In the genomic region with DNA sequence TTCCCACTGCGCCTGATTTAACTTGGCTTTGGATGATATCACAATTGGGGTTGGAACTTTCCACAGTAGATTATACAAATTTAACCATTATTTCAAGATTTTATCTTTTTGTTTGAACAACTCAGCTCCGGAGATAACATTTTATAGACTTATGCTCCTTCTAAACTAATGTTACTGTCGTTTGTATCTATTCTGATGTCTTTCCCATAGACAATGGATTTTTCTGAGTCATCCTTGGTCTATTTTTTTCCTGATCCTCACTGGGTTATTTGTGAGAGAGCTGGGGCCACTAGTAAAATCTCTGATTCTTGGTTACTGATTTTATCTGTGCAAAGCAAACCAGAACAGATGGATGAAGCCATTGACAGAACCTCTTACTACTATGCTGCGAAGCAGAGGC, we compare ENCODE assay signal across 24 cellular contexts.
DNase-seq lines count a peak whose midpoint lies in the region; ATAC-seq, FAIRE-seq and TF ChIP-seq lines count a peak whose summit lies in the region.
"Had no signal": no experiment of that assay in that cellular context is flagged by ENCODE, and none has a peak within 500 bp of the region (broad histone marks: within the 10 kb centered on the region; RNA-seq: fewer than 3 reads in every experiment).

No MANE protein-coding gene starts in this region.

- H3K4me2 ChIP-seq in PC-3 (ENCODE audit: low read length) (no peak overlapping the region), endothelial cell of umbilical vein (ENCODE audit: insufficient read depth, low read length) (no peak overlapping the region), parathyroid adenoma (ENCODE audit: low read length) (peak overlapping the region; percentile 55)
- H3K4me2 ChIP-seq: GM23338 had no signal

- no peak overlapping the region for H3K4me3 Mint-ChIP-seq in Calu3 (ENCODE audit: low read depth, unreplicated experiment)
- H3K4me3 Mint-ChIP-seq: CD4-positive, CD25-positive, alpha-beta regulatory T cell; CD8-positive, alpha-beta memory T cell; GM23338; IgD-negative memory B cell had no signal

- H3K9me3 ChIP-seq in PC-3 (ENCODE audit: low read length) (no peaks in the 10 kb centered on the region), endothelial cell of umbilical vein (replicated peaks; ENCODE audit: control insufficient read depth, insufficient read depth, low read length) (no peaks in the 10 kb centered on the region), parathyroid adenoma (ENCODE audit: control insufficient read depth, low read length) (no peaks in the 10 kb centered on the region), breast epithelium (no peaks in the 10 kb centered on the region)
- H3K9me3 ChIP-seq: BE2C had no signal

- H3K4me1 Mint-ChIP-seq in Calu3 (ENCODE audit: low read depth, unreplicated experiment), result no peaks in the 10 kb centered on the region
- H3K4me1 Mint-ChIP-seq: CD4-positive, CD25-positive, alpha-beta regulatory T cell; CD8-positive, alpha-beta memory T cell; GM23338; IgD-negative memory B cell had no signal

- H2AFZ ChIP-seq in PC-3 (ENCODE audit: low read length) (no peak overlapping the region), endothelial cell of umbilical vein (ENCODE audit: low read depth, low read length) (no peak overlapping the region), parathyroid adenoma (no peak overlapping the region)
- H2AFZ ChIP-seq: GM23338 had no signal

- BruUV-seq in PC-3 (replicated peaks; lab: Mats Ljungman, UMichigan) (no TSS peak), endothelial cell of umbilical vein (replicated peaks; lab: Mats Ljungman, UMichigan) (no TSS peak), Calu3 (replicated peaks; lab: Mats Ljungman, UMichigan) (no TSS peak)

- CTCF ChIA-PET in PC-3 (lab: Charles Lee), result no interaction called here
- CTCF ChIA-PET in endothelial cell of umbilical vein (lab: Charles Lee), result interaction anchor here (3.6 kb wide), 1 partner anchor 11 kb away, joined by 14 read pairs; no protein-coding TSS in a partner anchor
- CTCF ChIA-PET in Calu3 (lab: Charles Lee), result no interaction called here

- dilution Hi-C loops in endothelial cell of umbilical vein (cut with MboI; ENCODE audit: extremely low pct_ligation_motif_present, low sequenced_read_pairs), result no loop called here

- no peak for TF ChIP-seq CTCF in PC-3 (conservative IDR thresholded peaks at IDR 0.05; ENCODE audit: low read depth, low read length)
- TF ChIP-seq CTCF in endothelial cell of umbilical vein (IDR thresholded peaks at IDR 0.05; ENCODE audit: extremely low read depth in 1 of 2, insufficient read depth in 1 of 2, low read depth in 1 of 2, low read length in 2 of 2), result no peak
- TF ChIP-seq CTCF in parathyroid adenoma (IDR thresholded peaks at IDR 0.05), result no peak
- no peak for TF ChIP-seq CTCF in Calu3 (IDR thresholded peaks at IDR 0.05; ENCODE audit: unreplicated experiment)
- no peak for TF ChIP-seq CTCF in breast epithelium (IDR thresholded peaks at IDR 0.05)

- no peak for TF ChIP-seq POLR2A in endothelial cell of umbilical vein (IDR thresholded peaks at IDR 0.05; ENCODE audit: low read depth, low read length)
- TF ChIP-seq POLR2A in breast epithelium (IDR thresholded peaks at IDR 0.05), result no peak

- intact Hi-C loops in PC-3 (cut with micrococcal nuclease), result no loop called here
- intact Hi-C loops in endothelial cell of umbilical vein (cut with micrococcal nuclease), result no loop called here
- intact Hi-C loops in Calu3 (cut with micrococcal nuclease; ENCODE audit: unreplicated experiment), result no loop called here
- intact Hi-C loops in breast epithelium (cut with DNase I; ENCODE audit: low total_unique reads), result no loop called here

- no peak overlapping the region for H3K27ac ChIP-seq in PC-3 (ENCODE audit: low read length)
- no peak overlapping the region for H3K27ac ChIP-seq in endothelial cell of umbilical vein (ENCODE audit: insufficient read depth, low read depth, low read length)
- peak overlapping the region; percentile 65 for H3K27ac ChIP-seq in parathyroid adenoma
- H3K27ac ChIP-seq in breast epithelium, result no peak overlapping the region

- H4K20me1 ChIP-seq in PC-3 (ENCODE audit: low read length) (no peaks in the 10 kb centered on the region), endothelial cell of umbilical vein (replicated peaks; ENCODE audit: control insufficient read depth, extremely low read depth, insufficient read depth, low read length) (no peaks in the 10 kb centered on the region)

- H3K9me3 Mint-ChIP-seq in Calu3 (ENCODE audit: low read depth, unreplicated experiment), result peaks cover 5% of the 10 kb centered on the region

- DNase-seq in PC-3 (peak; percentile 39), endothelial cell of umbilical vein (ENCODE audit: low read depth, low spot score) (no peak), Calu3 (no peak), breast epithelium (ENCODE audit: low spot score in 2 of 2) (no peak)
- DNase-seq: ACHN; BE2C; C1 segment of cervical spinal cord; CD4-positive, CD25-positive, alpha-beta regulatory T cell; CD8-positive, alpha-beta memory T cell; COR-L47; GDM1; HCEC 1CT; KBM-7 had no signal

- H3K27me3 Mint-ChIP-seq in Calu3 (ENCODE audit: unreplicated experiment), result no peaks in the 10 kb centered on the region
- H3K27me3 Mint-ChIP-seq: CD4-positive, CD25-positive, alpha-beta regulatory T cell; IgD-negative memory B cell had no signal

- no peak overlapping the region for H3K27ac Mint-ChIP-seq in Calu3 (ENCODE audit: unreplicated experiment)
- H3K27ac Mint-ChIP-seq: CD4-positive, CD25-positive, alpha-beta regulatory T cell; CD8-positive, alpha-beta memory T cell; GM23338; IgD-negative memory B cell had no signal

- ATAC-seq in PC-3 (peak; percentile 70; the same call in 1 of the 2 replicates), SK-N-SH treated with all-trans-retinoic acid at 6 μM for 48 hours (peak; percentile 65), GM19467 (IDR thresholded peaks at IDR 0.05; ENCODE audit: unreplicated experiment) (no peak), HG02623 (IDR thresholded peaks at IDR 0.05; ENCODE audit: unreplicated experiment) (no peak)
- ATAC-seq: GM23338, HepG2 had no signal

- H3F3A ChIP-seq in PC-3 (ENCODE audit: low read length, unreplicated experiment), result no peaks in the 10 kb centered on the region

- no peak overlapping the region for H3K4me3 ChIP-seq in PC-3 (ENCODE audit: low read length)
- H3K4me3 ChIP-seq in endothelial cell of umbilical vein (replicated peaks in 1 of 3; ENCODE audit: insufficient read depth in 1 of 3, low read depth in 1 of 3, low read length in 3 of 3), result no peak overlapping the region
- no peak overlapping the region for H3K4me3 ChIP-seq in parathyroid adenoma (ENCODE audit: low read depth, low read length)
- H3K4me3 ChIP-seq in breast epithelium, result no peak overlapping the region
- H3K4me3 ChIP-seq: GM23338 had no signal

- H3K9me1 ChIP-seq in endothelial cell of umbilical vein (replicated peaks; ENCODE audit: control insufficient read depth, extremely low read depth, insufficient read depth, low read length), result no peaks in the 10 kb centered on the region

- H3K36me3 ChIP-seq in PC-3 (ENCODE audit: low read depth, low read length) (no peaks in the 10 kb centered on the region), endothelial cell of umbilical vein (ENCODE audit: control insufficient read depth in 2 of 2, extremely low read depth in 1 of 2, insufficient read depth in 2 of 2, low read length in 2 of 2) (no peaks in the 10 kb centered on the region), parathyroid adenoma (ENCODE audit: control insufficient read depth, insufficient read depth, low read length) (no peaks in the 10 kb centered on the region), breast epithelium (no peaks in the 10 kb centered on the region)
- H3K36me3 ChIP-seq: BE2C had no signal

- H3K9ac ChIP-seq in PC-3 (ENCODE audit: low read length) (no peak overlapping the region), endothelial cell of umbilical vein (replicated peaks; ENCODE audit: extremely low read depth, insufficient read depth, low read length) (no peak overlapping the region), parathyroid adenoma (no peak overlapping the region)

- no peaks in the 10 kb centered on the region for H3K9me2 ChIP-seq in PC-3 (replicated peaks; ENCODE audit: low read length)

- no peaks in the 10 kb centered on the region for H3K36me3 Mint-ChIP-seq in Calu3 (ENCODE audit: insufficient read depth, unreplicated experiment)

- POLR2A ChIA-PET in PC-3 (lab: Charles Lee; ENCODE audit: unreplicated experiment), result no interaction called here
- POLR2A ChIA-PET in endothelial cell of umbilical vein (lab: Charles Lee), result no interaction called here

- H3K79me2 ChIP-seq in PC-3 (ENCODE audit: low read length) (no peaks in the 10 kb centered on the region), endothelial cell of umbilical vein (ENCODE audit: control insufficient read depth, insufficient read depth, low read length) (no peaks in the 10 kb centered on the region), parathyroid adenoma (no peaks in the 10 kb centered on the region)

- H3K27me3 ChIP-seq in PC-3 (ENCODE audit: low read length), result no peaks in the 10 kb centered on the region
- H3K27me3 ChIP-seq in endothelial cell of umbilical vein (ENCODE audit: control insufficient read depth in 2 of 2, insufficient read depth in 2 of 2, low read length in 2 of 2), result no peaks in the 10 kb centered on the region
- H3K27me3 ChIP-seq in parathyroid adenoma (ENCODE audit: control insufficient read depth, insufficient read depth, low read length), result no peaks in the 10 kb centered on the region
- no peaks in the 10 kb centered on the region for H3K27me3 ChIP-seq in breast epithelium
- H3K27me3 ChIP-seq: BE2C had no signal

- no peak for FAIRE-seq in endothelial cell of umbilical vein (lab: Jason Lieb, UNC)
- FAIRE-seq: A204.1, D721Med, GM12892, H54, HepG2 had no signal

- H3K4me1 ChIP-seq in PC-3 (ENCODE audit: insufficient read depth, low read length) (no peaks in the 10 kb centered on the region), endothelial cell of umbilical vein (ENCODE audit: control insufficient read depth, extremely low read depth, insufficient read depth, low read length) (peaks cover 7% of the 10 kb centered on the region), parathyroid adenoma (peaks cover 21% of the 10 kb centered on the region), breast epithelium (no peaks in the 10 kb centered on the region)
- H3K4me1 ChIP-seq: BE2C had no signal

TF ChIP-seq in SK-N-SH treated with all-trans-retinoic acid at 6 μM for 48 hours, 23 proteins besides CTCF, POLR2A, EP300 and RAD21 (continues in another document):
- TF ChIP-seq PPARA (CRISPR knock-in tag; IDR thresholded peaks at IDR 0.05; ENCODE audit: borderline replicate concordance) (no peak), ESRRG (CRISPR knock-in tag; IDR thresholded peaks at IDR 0.05) (no peak), ZNF8 (CRISPR knock-in tag; IDR thresholded peaks at IDR 0.05) (no peak), ZNF70 (CRISPR knock-in tag; IDR thresholded peaks at IDR 0.05) (no peak)

TF ChIP-seq in endothelial cell of umbilical vein, 7 proteins besides CTCF, POLR2A, EP300 and RAD21 (continues in another document):
- TF ChIP-seq EZH2 (IDR thresholded peaks at IDR 0.05; ENCODE audit: borderline replicate concordance, low read depth, low read length, severe bottlenecking) (no peak), POLR2AphosphoS5 (IDR thresholded peaks at IDR 0.05; ENCODE audit: insufficient read depth, low read depth, low read length) (no peak)
- TF ChIP-seq, protein P1, sequence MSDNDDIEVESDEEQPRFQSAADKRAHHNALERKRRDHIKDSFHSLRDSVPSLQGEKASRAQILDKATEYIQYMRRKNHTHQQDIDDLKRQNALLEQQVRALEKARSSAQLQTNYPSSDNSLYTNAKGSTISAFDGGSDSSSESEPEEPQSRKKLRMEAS (IDR thresholded peaks at IDR 0.05; ENCODE audit: insufficient read depth, insufficient read length), result no peak

Comparison
In these comparisons a context has a peak if more than half of its experiments do, and no peak if none do; other contexts are left out.
1. ATAC-seq: peak in PC-3 (single experiment) and SK-N-SH treated with all-trans-retinoic acid at 6 μM for 48 hours (single experiment); none in GM19467 (single experiment) and HG02623 (single experiment).